ENCODE assay signal across 10 cellular contexts in the genomic region with DNA sequence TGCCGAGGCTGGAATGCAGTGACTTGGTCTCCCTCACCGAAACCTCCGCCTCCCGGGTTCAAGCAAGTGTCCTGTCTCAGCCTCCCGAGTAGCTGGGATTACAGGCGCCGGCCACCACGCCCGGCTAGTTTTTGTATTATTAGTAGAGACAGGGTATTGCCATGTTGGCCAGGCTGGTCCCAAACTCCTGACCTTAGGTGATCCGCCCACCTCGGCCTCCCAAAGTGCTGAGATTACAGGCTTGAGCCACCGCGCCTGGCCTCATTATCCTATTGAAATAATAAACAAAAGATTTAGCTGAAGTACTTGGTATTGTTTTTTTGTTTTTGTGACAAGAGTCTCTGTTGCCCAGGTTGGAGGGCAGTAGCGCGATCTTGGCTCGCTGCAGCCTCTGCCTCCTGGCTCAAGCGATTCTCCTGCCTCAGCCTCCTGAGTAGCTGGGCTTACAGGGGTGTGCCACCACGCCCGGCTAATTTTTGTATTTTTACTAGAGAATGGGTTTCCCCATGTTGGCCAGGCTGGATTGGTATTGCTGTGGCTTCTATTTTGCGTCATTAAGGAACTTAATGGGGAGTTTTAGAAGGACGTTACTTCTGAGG. TPM values are rescaled to one million over a fixed set of nuclear protein-coding genes. Genes with fewer than 3 reads are reported as not detected.
DNase-seq lines count a peak whose midpoint lies in the region; ATAC-seq, FAIRE-seq and TF ChIP-seq lines count a peak whose summit lies in the region.
"Had no signal": no experiment of that assay in that cellular context is flagged by ENCODE, and none has a peak within 500 bp of the region (broad histone marks: within the 10 kb centered on the region; RNA-seq: fewer than 3 reads in every experiment).

No MANE protein-coding gene starts in this region.

- BruUV-seq in HepG2 (replicated peaks; lab: Mats Ljungman, UMichigan) = no TSS peak

- FAIRE-seq in HepG2 (lab: Jason Lieb, UNC) = no peak

- no peak for TF ChIP-seq EP300 in HepG2 (IDR thresholded peaks at IDR 0.05; ENCODE audit: low read depth in 2 of 2, low read length in 2 of 2)
- TF ChIP-seq EP300 in HepG2 (CRISPR knock-in tag; IDR thresholded peaks at IDR 0.05; ENCODE audit: borderline replicate concordance) = no peak

- H3K27me3 Mint-ChIP-seq in activated T-cell treated with anti-CD3 and anti-CD28 coated beads, Interleukin-2, amount 50 U/mL, for 4 hours (ENCODE audit: low read depth) = no peaks in the 10 kb centered on the region
- H3K27me3 Mint-ChIP-seq in activated naive CD8-positive, alpha-beta T cell treated with anti-CD3 and anti-CD28 coated beads, Interleukin-2, amount 50 U/mL, for 24 hours = no peaks in the 10 kb centered on the region

- no peaks in the 10 kb centered on the region for H3K9me3 Mint-ChIP-seq in activated T-cell treated with anti-CD3 and anti-CD28 coated beads, Interleukin-2, amount 50 U/mL, for 4 hours
- H3K9me3 Mint-ChIP-seq in activated naive CD8-positive, alpha-beta T cell treated with anti-CD3 and anti-CD28 coated beads, Interleukin-2, amount 50 U/mL, for 24 hours = no peaks in the 10 kb centered on the region

- no peak for TF ChIP-seq RAD21 in HepG2 (CRISPR knock-in tag; IDR thresholded peaks at IDR 0.05)

- peaks cover 52% of the 10 kb centered on the region for H3K4me1 ChIP-seq in HepG2 (ENCODE audit: insufficient read depth, low read length)
- H3K4me1 ChIP-seq in thymus (ENCODE audit: control insufficient read depth, insufficient read depth, low read length) = peaks cover 10% of the 10 kb centered on the region

- H3K4me1 Mint-ChIP-seq in activated T-cell treated with anti-CD3 and anti-CD28 coated beads, Interleukin-2, amount 50 U/mL, for 4 hours (ENCODE audit: low read depth) = peaks cover 41% of the 10 kb centered on the region
- peaks cover 51% of the 10 kb centered on the region for H3K4me1 Mint-ChIP-seq in activated naive CD8-positive, alpha-beta T cell treated with anti-CD3 and anti-CD28 coated beads, Interleukin-2, amount 50 U/mL, for 24 hours

- H3K4me3 ChIP-seq in HepG2 (replicated peaks in 1 of 3; ENCODE audit: insufficient read depth in 1 of 3, low read depth in 2 of 3, low read length in 3 of 3) (peak overlapping the region; percentile 75 to 90 (median 82)), thymus (ENCODE audit: low read length) (peak overlapping the region; percentile 85)

- WGBS in HepG2 (ENCODE audit: low lambda C conversion rate) = 59% methylated on average over 21 of the region's 21 CpGs
- 96% methylated on average over 21 of the region's 21 CpGs for WGBS in thymus

- H3K36me3 Mint-ChIP-seq in activated T-cell treated with anti-CD3 and anti-CD28 coated beads, Interleukin-2, amount 50 U/mL, for 4 hours (ENCODE audit: insufficient read depth) = peaks cover 44% of the 10 kb centered on the region
- peaks cover 64% of the 10 kb centered on the region for H3K36me3 Mint-ChIP-seq in activated naive CD8-positive, alpha-beta T cell treated with anti-CD3 and anti-CD28 coated beads, Interleukin-2, amount 50 U/mL, for 24 hours (ENCODE audit: low read depth)

- intact Hi-C loops in HepG2 (cut with micrococcal nuclease; ENCODE audit: unreplicated experiment) = no loop called here

- H2AFZ ChIP-seq in HepG2 (ENCODE audit: low read length) = no peak overlapping the region

- DNase-seq in activated T-cell treated with anti-CD3 and anti-CD28 coated beads, Interleukin-2, amount 50 U/mL, for 4 hours = no peak
- no peak for DNase-seq in activated T-cell treated with anti-CD3 and anti-CD28 coated beads for 4 hours
- DNase-seq in activated naive CD8-positive, alpha-beta T cell treated with anti-CD3 and anti-CD28 coated beads, Interleukin-2, amount 50 U/mL, for 24 hours = no peak
- no peak for DNase-seq in HepG2 (ENCODE audit: low spot score)
- DNase-seq in medulla oblongata (ENCODE audit: extremely low spot score) = no peak
- DNase-seq: activated CD8-positive, alpha-beta memory T cell treated with anti-CD3 and anti-CD28 coated beads, Interleukin-2, amount 50 U/mL, for 4 hours; stimulated activated CD4-positive, alpha-beta T cell treated with anti-CD3 and anti-CD28 coated beads, Interleukin-4, amount 100 ng/mL, for 4 hours had no signal

- peak overlapping the region; percentile 96 for H3K9ac ChIP-seq in HepG2 (ENCODE audit: insufficient read depth, low read depth, low read length)

- H3K9me3 ChIP-seq in HepG2 (ENCODE audit: low read length) (no peaks in the 10 kb centered on the region), thymus (ENCODE audit: control insufficient read depth) (no peaks in the 10 kb centered on the region)

- H3K4me3 Mint-ChIP-seq in activated T-cell treated with anti-CD3 and anti-CD28 coated beads, Interleukin-2, amount 50 U/mL, for 4 hours = peak overlapping the region; percentile 96
- peak overlapping the region; percentile 97 for H3K4me3 Mint-ChIP-seq in activated naive CD8-positive, alpha-beta T cell treated with anti-CD3 and anti-CD28 coated beads, Interleukin-2, amount 50 U/mL, for 24 hours

- TF ChIP-seq CTCF in HepG2 (CRISPR knock-in tag; IDR thresholded peaks at IDR 0.05) = no peak

- in situ Hi-C loops in HepG2 (cut with HindIII; ENCODE audit: extremely low pct_ligation_motif_present, low pct_unique_long_range_greater_than_20kb) = no loop called here

- H3K27me3 ChIP-seq in HepG2 (ENCODE audit: control insufficient read depth in 1 of 2, insufficient read depth in 2 of 2, low read length in 2 of 2) (no peaks in the 10 kb centered on the region; a peak in 1 of 5 replicates), thymus (ENCODE audit: control insufficient read depth, insufficient read depth) (no peaks in the 10 kb centered on the region)

- no peak for TF ChIP-seq POLR2A in HepG2 (IDR thresholded peaks at IDR 0.05; ENCODE audit: insufficient read depth in 1 of 2, low read depth in 2 of 2, low read length in 2 of 2)

- peak overlapping the region; percentile 85 for H3K4me2 ChIP-seq in HepG2 (ENCODE audit: low read depth, low read length)

- H3K79me2 ChIP-seq in HepG2 (ENCODE audit: insufficient read depth, low read length) = peaks cover 39% of the 10 kb centered on the region

- peaks cover 37% of the 10 kb centered on the region for H4K20me1 ChIP-seq in HepG2 (ENCODE audit: insufficient read depth, low read length)

- H3K27ac Mint-ChIP-seq in activated naive CD8-positive, alpha-beta T cell treated with anti-CD3 and anti-CD28 coated beads, Interleukin-2, amount 50 U/mL, for 24 hours = peak overlapping the region; percentile 100

- CTCF ChIA-PET in HepG2 (lab: Yijun Ruan, JAX; ENCODE audit: low intra/inter-chr PET ratio, low total read pairs) = no interaction called here

- no peak for ATAC-seq in activated T-cell treated with anti-CD3 and anti-CD28 coated beads, Interleukin-2, amount 50 U/mL, for 4 hours
- ATAC-seq in activated naive CD8-positive, alpha-beta T cell treated with anti-CD3 and anti-CD28 coated beads, Interleukin-2, amount 50 U/mL, for 24 hours = no peak
- no peak for ATAC-seq in HepG2
- no peak for ATAC-seq in HG03460 (IDR thresholded peaks at IDR 0.05; ENCODE audit: unreplicated experiment)
- ATAC-seq in HG02840 (IDR thresholded peaks at IDR 0.05; ENCODE audit: low FRiP score, unreplicated experiment) = no peak

- H3K27ac ChIP-seq in HepG2 (ENCODE audit: extremely low read length, insufficient read depth, low read length) = peak overlapping the region; percentile 94
- H3K27ac ChIP-seq in thymus (ENCODE audit: low read depth) = no peak overlapping the region

- POLR2A ChIA-PET in HepG2 (lab: Yijun Ruan, JAX) = no interaction called here

- peaks cover 13 to 45% of the 10 kb centered on the region in 2 experiments for H3K36me3 ChIP-seq in HepG2 (replicated peaks in 1 of 2; ENCODE audit: control insufficient read depth in 1 of 2, insufficient read depth in 2 of 2, low read length in 2 of 2)
- H3K36me3 ChIP-seq in thymus (ENCODE audit: control insufficient read depth, insufficient read depth) = peaks cover 47% of the 10 kb centered on the region

RNA-seq across cellular contexts. Expression of a gene that starts 1.5 kb away (rescaled TPM):
- total RNA-seq in activated T-cell treated with anti-CD3 and anti-CD28 coated beads, Interleukin-2, amount 50 U/mL, for 4 hours = 1,000 to 10,000 TPM; 1,441 to 1,606 (median 1,571) TPM
- total RNA-seq in HepG2 (2016; rRNA removed; fragmentation: Illumina TruSeq; extraction: Trizol) = 1,582 and 1,828 TPM in 2 replicates
- 1,696 and 1,837 TPM in 2 replicates for total RNA-seq in HepG2 (2016; cell fraction: cytosol; rRNA removed; fragmentation: Illumina TruSeq; extraction: Trizol; ENCODE audit: low read depth)
- total RNA-seq in HepG2 (2016; cell fraction: insoluble cytoplasmic fraction; rRNA removed; fragmentation: Illumina TruSeq; extraction: Trizol) = 1,614 and 1,854 TPM in 2 replicates
- total RNA-seq in HepG2 (2016; cell fraction: membrane; rRNA removed; fragmentation: Illumina TruSeq; extraction: Trizol) = 2,885 and 2,896 TPM in 2 replicates
- total RNA-seq in HepG2 (2016; cell fraction: nucleus; rRNA removed; fragmentation: Illumina TruSeq; extraction: Trizol) = 536 and 570 TPM in 2 replicates
- polyA plus RNA-seq in HepG2 (2011; rRNA removed) (821 and 1,001 TPM in 2 replicates), thymus (3,064 TPM)
- 439 and 690 TPM in 2 replicates for polyA plus RNA-seq in HepG2 (2011; cell fraction: cytosol; rRNA removed)
- 155 and 199 TPM in 2 replicates for polyA plus RNA-seq in HepG2 (2011; cell fraction: nucleus; rRNA removed)
- 2,415 and 2,431 TPM in 2 replicates for polyA plus RNA-seq in HepG2 (2012)
- 1,871 and 1,975 TPM in 2 replicates for polyA plus RNA-seq in HepG2 (2016; cell fraction: cytosol; fragmentation: Illumina TruSeq; extraction: Trizol; ENCODE audit: low read depth)
- 1,486 and 1,548 TPM in 2 replicates for polyA plus RNA-seq in HepG2 (2016; cell fraction: insoluble cytoplasmic fraction; fragmentation: Illumina TruSeq; extraction: Trizol; ENCODE audit: low read depth)
- 2,231 and 2,379 TPM in 2 replicates for polyA plus RNA-seq in HepG2 (2016; cell fraction: membrane; fragmentation: Illumina TruSeq; extraction: Trizol; ENCODE audit: low read depth)
- polyA plus RNA-seq in HepG2 (2016; cell fraction: nucleus; fragmentation: Illumina TruSeq; extraction: Trizol; ENCODE audit: insufficient read depth, low read depth) = 898 and 917 TPM in 2 replicates
- polyA minus RNA-seq in HepG2 (2011; rRNA and poly(A)+ RNA removed; ENCODE audit: low replicate concordance) = 39.0 and 111 TPM in 2 replicates
- 190 and 222 TPM in 2 replicates for polyA minus RNA-seq in HepG2 (2011; cell fraction: cytosol; rRNA and poly(A)+ RNA removed)
- polyA minus RNA-seq in HepG2 (2011; cell fraction: nucleus; rRNA and poly(A)+ RNA removed) = 95.4 and 108 TPM in 2 replicates

RNA-seq across cellular contexts. Expression of a gene that starts 8.5 kb away (rescaled TPM):
- total RNA-seq in activated T-cell treated with anti-CD3 and anti-CD28 coated beads, Interleukin-2, amount 50 U/mL, for 4 hours = 1 to 10 TPM; 3.8 to 5.4 (median 4.1) TPM
- 1.1 and 1.2 TPM in 2 replicates for total RNA-seq in HepG2 (2016; rRNA removed; fragmentation: Illumina TruSeq; extraction: Trizol)
- total RNA-seq in HepG2 (2016; cell fraction: cytosol; rRNA removed; fragmentation: Illumina TruSeq; extraction: Trizol; ENCODE audit: low read depth) = 1.1 and 1.4 TPM in 2 replicates
- total RNA-seq in HepG2 (2016; cell fraction: insoluble cytoplasmic fraction; rRNA removed; fragmentation: Illumina TruSeq; extraction: Trizol) = 1.4 and 1.7 TPM in 2 replicates
- 0.76 and 1.5 TPM in 2 replicates for total RNA-seq in HepG2 (2016; cell fraction: membrane; rRNA removed; fragmentation: Illumina TruSeq; extraction: Trizol)
- 2.3 and 3.3 TPM in 2 replicates for total RNA-seq in HepG2 (2016; cell fraction: nucleus; rRNA removed; fragmentation: Illumina TruSeq; extraction: Trizol)
- polyA plus RNA-seq in HepG2 (2011; rRNA removed) (1.6 and 1.8 TPM in 2 replicates), thymus (2.2 TPM)
- 1.2 TPM in 2 replicates for polyA plus RNA-seq in HepG2 (2011; cell fraction: cytosol; rRNA removed)
- polyA plus RNA-seq in HepG2 (2011; cell fraction: nucleus; rRNA removed) = 1.4 and 1.7 TPM in 2 replicates
- polyA plus RNA-seq in HepG2 (2012) = 0.71 and 1.1 TPM in 2 replicates
- polyA plus RNA-seq in HepG2 (2016; cell fraction: cytosol; fragmentation: Illumina TruSeq; extraction: Trizol; ENCODE audit: low read depth) = 0.15 TPM in 1 of 2 replicates, not detected in the other
- polyA plus RNA-seq in HepG2 (2016; cell fraction: insoluble cytoplasmic fraction; fragmentation: Illumina TruSeq; extraction: Trizol; ENCODE audit: low read depth) = 0.75 and 0.84 TPM in 2 replicates
- 0.14 and 0.26 TPM in 2 replicates for polyA plus RNA-seq in HepG2 (2016; cell fraction: membrane; fragmentation: Illumina TruSeq; extraction: Trizol; ENCODE audit: low read depth)
- 1.8 and 2.3 TPM in 2 replicates for polyA plus RNA-seq in HepG2 (2016; cell fraction: nucleus; fragmentation: Illumina TruSeq; extraction: Trizol; ENCODE audit: insufficient read depth, low read depth)
- polyA minus RNA-seq in HepG2 (2011; rRNA and poly(A)+ RNA removed; ENCODE audit: low replicate concordance) = 5.8 and 6.4 TPM in 2 replicates
- 1.8 and 2.3 TPM in 2 replicates for polyA minus RNA-seq in HepG2 (2011; cell fraction: cytosol; rRNA and poly(A)+ RNA removed)
- 4.4 and 5.5 TPM in 2 replicates for polyA minus RNA-seq in HepG2 (2011; cell fraction: nucleus; rRNA and poly(A)+ RNA removed)
